ENCODE assay signal across 11 cellular contexts in the genomic region with DNA sequence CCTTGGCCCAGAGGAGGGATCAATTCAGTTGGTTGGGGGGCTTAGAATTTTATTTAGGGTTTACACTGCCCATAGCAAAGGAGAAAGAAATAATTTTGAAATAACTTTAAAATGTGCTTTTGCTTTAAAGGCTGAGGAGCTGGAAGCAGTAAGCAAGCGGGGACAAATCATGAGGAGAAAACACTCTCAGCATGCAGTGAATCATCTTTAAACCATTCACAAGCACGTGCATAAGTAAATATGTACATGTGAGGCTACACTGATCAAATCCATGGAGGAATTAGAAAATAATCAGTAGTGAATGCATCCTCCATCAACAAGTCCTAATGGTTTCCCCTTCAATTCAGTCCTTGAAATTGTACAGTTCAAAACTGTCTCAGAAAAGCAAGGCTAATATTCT.
DNase-seq lines count a peak whose midpoint lies in the region; ATAC-seq, FAIRE-seq and TF ChIP-seq lines count a peak whose summit lies in the region.
"Had no signal": no experiment of that assay in that cellular context is flagged by ENCODE, and none has a peak within 500 bp of the region (broad histone marks: within the 10 kb centered on the region; RNA-seq: fewer than 3 reads in every experiment).

No MANE protein-coding gene starts in this region.

- H3K18ac ChIP-seq in mesendoderm (ENCODE audit: low read length), result peak overlapping the region; percentile 94

- H3K4me1 ChIP-seq in HUES48 (ENCODE audit: control insufficient read depth, insufficient read depth, low read length) (peaks cover 15% of the 10 kb centered on the region), mesendoderm (ENCODE audit: control insufficient read depth, low read depth, low read length) (peaks cover 2% of the 10 kb centered on the region)

- no peak overlapping the region for H4K5ac ChIP-seq in mesendoderm (ENCODE audit: low read length)

- no peak overlapping the region for H3K4me2 ChIP-seq in mesendoderm (ENCODE audit: low read length)

- no peak for TF ChIP-seq CTCF in AG04450 (IDR thresholded peaks at IDR 0.05; ENCODE audit: low read depth, low read length)

- no CpG with 5 or more reads among the region's 2 CpGs for WGBS in mesendoderm (ENCODE audit: extremely low coverage, insufficient coverage, low lambda C conversion rate)

- no peak overlapping the region for H3K23ac ChIP-seq in mesendoderm (ENCODE audit: low read length)

- H3K9ac ChIP-seq in HUES48 (ENCODE audit: low read depth, low read length), result no peak overlapping the region
- no peak overlapping the region for H3K9ac ChIP-seq in mesendoderm (ENCODE audit: low read length)

- H2AK5ac ChIP-seq in mesendoderm (ENCODE audit: low read length), result no peak overlapping the region

- no peak overlapping the region for H3K4me3 ChIP-seq in AG04450 (ENCODE audit: low read depth, low read length)
- no peak overlapping the region for H3K4me3 ChIP-seq in HUES48 (ENCODE audit: low read depth, low read length)
- H3K4me3 ChIP-seq in mesendoderm (ENCODE audit: low read length), result no peak overlapping the region
- H3K4me3 ChIP-seq: coronary artery had no signal

- H3K9me3 ChIP-seq in AG04450 (ENCODE audit: control insufficient read depth, insufficient read depth, low read length) (no peaks in the 10 kb centered on the region), HUES48 (ENCODE audit: control insufficient read depth, insufficient read depth, low read length) (no peaks in the 10 kb centered on the region)

- no peaks in the 10 kb centered on the region for H3K79me1 ChIP-seq in mesendoderm (ENCODE audit: low read length)

- POLR2A ChIA-PET in AG04450 (lab: Yijun Ruan, JAX), result interaction anchor here (1.0 kb wide), 1 partner anchor 54 kb away, joined by 3 read pairs; no protein-coding TSS in a partner anchor

- no peak overlapping the region for H2BK15ac ChIP-seq in mesendoderm (replicated peaks; ENCODE audit: low read depth)

- H3K56ac ChIP-seq in mesendoderm (ENCODE audit: low read length), result no peak overlapping the region

- no peak overlapping the region for H3K4ac ChIP-seq in mesendoderm (ENCODE audit: low read depth, low read length)

- no peak overlapping the region for H2BK5ac ChIP-seq in mesendoderm (ENCODE audit: low read length)

- peak overlapping the region; percentile 23 for H2BK120ac ChIP-seq in mesendoderm (ENCODE audit: low read depth, low read length)

- H3K27me3 ChIP-seq in AG04450 (ENCODE audit: control insufficient read depth, insufficient read depth, low read length) (no peaks in the 10 kb centered on the region), HUES48 (ENCODE audit: control insufficient read depth, insufficient read depth, low read length) (no peaks in the 10 kb centered on the region), mesendoderm (ENCODE audit: insufficient read depth, low read length, poor library complexity) (no peaks in the 10 kb centered on the region)

- H4K8ac ChIP-seq in mesendoderm (ENCODE audit: low read depth, low read length), result no peak overlapping the region

- peak overlapping the region; percentile 84 for H3K27ac ChIP-seq in AG04450 (ENCODE audit: low read depth, low read length)
- peak overlapping the region; percentile 78 for H3K27ac ChIP-seq in HUES48 (ENCODE audit: low read depth, low read length)
- peak overlapping the region; percentile 2 for H3K27ac ChIP-seq in mesendoderm (ENCODE audit: low read depth, low read length)
- H3K27ac ChIP-seq: coronary artery had no signal

- no peak for FAIRE-seq in GM12892 (lab: Jason Lieb, UNC)

- H3K36me3 ChIP-seq in HUES48 (ENCODE audit: control insufficient read depth, insufficient read depth, low read length) (no peaks in the 10 kb centered on the region), mesendoderm (ENCODE audit: control insufficient read depth, insufficient read depth, low read length) (no peaks in the 10 kb centered on the region)

- CTCF ChIA-PET in AG04450 (lab: Charles Lee), result interaction anchor here (1.5 kb wide), 1 partner anchor 37 kb away, joined by 3 read pairs; no protein-coding TSS in a partner anchor

- DNase-seq in AG04450 (ENCODE audit: low read depth, low spot score), result peak; percentile 63
- peak; percentile 65 for DNase-seq in dedifferentiated amniotic fluid mesenchymal stem cell (ENCODE audit: extremely low spot score)
- peak; percentile 42 for DNase-seq in mesendoderm
- no peak for DNase-seq in RPMI8226
- DNase-seq in SHP77 treated with DMSO at 0.1 percent for 48 hours (lab: John Stamatoyannopoulos, UW), result no peak
- no peak for DNase-seq in GM12892 (ENCODE audit: insufficient read length)
- DNase-seq: activated CD4-positive, alpha-beta T cell treated with anti-CD3 and anti-CD28 coated beads, Interleukin-2, amount 50 U/mL, for 4 hours had no signal

- H3K79me2 ChIP-seq in mesendoderm (ENCODE audit: control insufficient read depth, insufficient read depth, low read length), result no peaks in the 10 kb centered on the region

- no peak for ATAC-seq in GM18867 (IDR thresholded peaks at IDR 0.05; ENCODE audit: unreplicated experiment)
- ATAC-seq: natural killer cell treated with Interleukin-12 subunit alpha and Interleukin-12 subunit beta and Interleukin-15 and Interleukin-18, amount 100 ng/mL, for 72 hours had no signal

- TF ChIP-seq POLR2A in GM12892 (IDR thresholded peaks at IDR 0.05; ENCODE audit: low read depth, low read length), result no peak

Comparison
In these comparisons a context has a peak if more than half of its experiments do, and no peak if none do; other contexts are left out.
1. DNase-seq: peak in AG04450 (single experiment), dedifferentiated amniotic fluid mesenchymal stem cell (single experiment) and mesendoderm (single experiment); none in RPMI8226 (single experiment), SHP77 treated with DMSO at 0.1 percent for 48 hours (single experiment) and GM12892 (single experiment).
2. H3K27ac ChIP-seq: peak in every context shown above with its lines; median percentile 84 in AG04450; 78 in HUES48; 2 in mesendoderm.